In the genomic region with DNA sequence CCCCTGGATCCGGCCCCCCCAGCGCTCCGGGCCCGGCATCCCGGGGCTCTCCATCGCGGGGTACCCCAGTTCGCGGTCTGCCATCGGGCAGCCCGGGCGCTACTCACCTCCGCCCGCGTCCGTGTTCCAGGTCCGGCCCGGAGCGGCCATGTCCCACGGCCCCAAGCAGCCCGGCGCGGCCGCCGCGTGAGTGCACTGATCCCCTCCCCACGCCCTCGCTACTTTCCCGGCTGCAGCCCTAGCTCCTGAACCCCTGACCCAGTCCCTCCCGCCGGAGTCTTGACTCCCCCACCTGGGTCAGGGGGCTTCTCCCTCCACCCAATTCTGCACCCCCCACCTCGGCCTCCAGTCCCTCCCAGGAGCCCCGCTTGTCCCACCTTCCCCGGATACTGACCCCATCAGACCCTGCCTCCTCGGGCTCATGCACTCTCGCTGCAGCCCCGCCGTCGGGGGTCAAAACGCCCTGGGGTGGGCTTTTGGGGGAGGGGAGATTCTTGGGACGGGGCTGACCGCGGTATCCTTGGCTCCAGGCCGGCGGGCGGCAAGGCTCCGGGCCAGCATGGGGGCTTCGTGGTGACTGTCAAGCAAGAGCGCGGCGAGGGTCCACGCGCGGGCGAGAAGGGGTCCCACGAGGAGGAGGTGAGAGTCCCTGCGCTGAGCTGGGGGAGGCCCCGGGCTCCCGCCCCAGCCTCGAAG, we compare ENCODE assay signal across 8 cellular contexts. TPM values are rescaled to one million over a fixed set of nuclear protein-coding genes. Genes with fewer than 3 reads are reported as not detected.
DNase-seq lines count a peak whose midpoint lies in the region; ATAC-seq and TF ChIP-seq lines count a peak whose summit lies in the region.

No MANE protein-coding gene starts in this region.

- TF ChIP-seq CTCF in VCaP (conservative IDR thresholded peaks at IDR 0.05) (no peak), heart left ventricle (IDR thresholded peaks at IDR 0.05) (no peak), gastrocnemius medialis (IDR thresholded peaks at IDR 0.05 in 4 of 5, conservative IDR thresholded peaks at IDR 0.05 in 1 of 5) (no peak), omental fat pad (IDR thresholded peaks at IDR 0.05) (no peak)

- TF ChIP-seq POLR2A in heart left ventricle (IDR thresholded peaks at IDR 0.05) (no peak), gastrocnemius medialis (IDR thresholded peaks at IDR 0.05) (no peak)

- H3K4me3 ChIP-seq in heart left ventricle (peak overlapping the region; percentile 62 to 98 (median 94)), gastrocnemius medialis (peak overlapping the region; percentile 84 to 97 (median 88))

- H3K9me3 ChIP-seq in heart left ventricle (no peaks in the 10 kb centered on the region), gastrocnemius medialis (no peaks in the 10 kb centered on the region)

- ATAC-seq in GM18502 (IDR thresholded peaks at IDR 0.05; ENCODE audit: poor library complexity, unreplicated experiment) (peak; percentile 3), HG02943 (IDR thresholded peaks at IDR 0.05; ENCODE audit: low read depth, unreplicated experiment) (peak; percentile 1), heart left ventricle (peak in 1 of 4 donors; percentile 8), gastrocnemius medialis (peak; percentile 18 to 21), GM19328 (IDR thresholded peaks at IDR 0.05; ENCODE audit: unreplicated experiment) (no peak), omental fat pad (ENCODE audit: low FRiP score) (no peak)

- in situ Hi-C loops in gastrocnemius medialis (cut with MboI; ENCODE audit: low sequenced_read_pairs in 4 of 4): no loop called here

- peaks cover 0 to 9% (median 0%) of the 10 kb centered on the region in 9 donors for H3K36me3 ChIP-seq in heart left ventricle
- no peaks in the 10 kb centered on the region for H3K36me3 ChIP-seq in gastrocnemius medialis

- H3K27ac ChIP-seq in VCaP (peak overlapping the region; percentile 66), heart left ventricle (peak overlapping the region in 11 of 12 donors; percentile 36 to 86 (median 79)), gastrocnemius medialis (peak overlapping the region; percentile 78 to 90 (median 84))

- intact Hi-C loops in heart left ventricle (cut with DNase I): loop anchor here in 2 of 10 donors (2.0 to 5.0 kb wide), 3 partner anchors 17 to 53 kb away; partner anchors contain the start of genes MFSD12 (in 2 of the 2) and CACTIN (in 1 of the 2)
- intact Hi-C loops in gastrocnemius medialis (cut with DNase I; ENCODE audit: low total_unique reads): loop anchor here (2.0 kb wide), 2 partner anchors 53 to 67 kb away; partner anchors contain the start of genes CACTIN and FZR1

- DNase-seq in heart left ventricle (peak in 2 of 5 donors; percentile 55 to 77), gastrocnemius medialis (no peak), DMS79 (lab: John Stamatoyannopoulos, UW) (no peak), omental fat pad (ENCODE audit: low spot score) (no peak)

- no peaks in the 10 kb centered on the region for H3K27me3 ChIP-seq in heart left ventricle
- no peaks in the 10 kb centered on the region for H3K27me3 ChIP-seq in gastrocnemius medialis

- 1 to 2% (median 1%) methylated on average over 17 to 60 of the region's 60 CpGs for WGBS in heart left ventricle, 4 donors

- H3K4me1 ChIP-seq in heart left ventricle (peaks cover 0 to 37% (median 22%) of the 10 kb centered on the region in 12 donors), gastrocnemius medialis (peaks cover 16 to 24% of the 10 kb centered on the region in 2 donors)

RNA-seq across cellular contexts. Expression of gene HMG20B, which starts 0.6 kb away (rescaled TPM):
- total RNA-seq in heart left ventricle: 10 to 100 TPM; 24.8 to 65.6 (median 35.4) TPM
- polyA plus RNA-seq in heart left ventricle: 10 to 100 TPM; 48.8 to 68.6 TPM
- 10 to 100 TPM; 31.4 to 61.1 (median 36.6) TPM for total RNA-seq in gastrocnemius medialis
- 10 to 100 TPM; 60.4 to 95.8 (median 66.5) TPM for total RNA-seq in omental fat pad

RNA-seq across cellular contexts. Expression of gene GIPC3, which starts 12.0 kb away (rescaled TPM):
- total RNA-seq in heart left ventricle: 1 to 10 TPM in 8 of 9 donors, under 1 TPM in 1; 1.00 to 3.3 (median 2.1) TPM
- polyA plus RNA-seq in heart left ventricle: 1 to 10 TPM; 1.2 TPM
- total RNA-seq in gastrocnemius medialis: 1 to 10 TPM in 1 of 4 donors, under 1 TPM in 3; 0.15 to 1.1 (median 0.33) TPM
- 1 to 10 TPM in 2 of 4 donors, under 1 TPM in 2; 0.56 to 3.0 (median 1.0) TPM for total RNA-seq in omental fat pad

RNA-seq across cellular contexts. Expression of gene MFSD12, which starts 15.9 kb away (rescaled TPM):
- total RNA-seq in heart left ventricle (10 to 100 TPM; 15.7 to 62.8 (median 23.4) TPM), gastrocnemius medialis (10 to 100 TPM; 22.3 to 77.3 (median 48.7) TPM), omental fat pad (100 to 1,000 TPM in 1 of 4 donors, 10 to 100 TPM in 3; 27.7 to 127 (median 53.3) TPM)
- 10 to 100 TPM; 19.0 to 51.8 TPM for polyA plus RNA-seq in heart left ventricle

RNA-seq across cellular contexts. Expression of gene TBXA2R, which starts 33.4 kb away (rescaled TPM):
- 1 to 10 TPM; 2.4 to 5.1 (median 2.9) TPM for total RNA-seq in heart left ventricle
- polyA plus RNA-seq in heart left ventricle: 1 to 10 TPM; 1.9 to 2.2 TPM
- total RNA-seq in gastrocnemius medialis: 1 to 10 TPM in 1 of 4 donors, under 1 TPM in 2, not detected in 1; 0.36 to 1.2 (median 0.51) TPM
- 1 to 10 TPM in 2 of 4 donors, under 1 TPM in 2; 0.65 to 1.8 (median 1.1) TPM for total RNA-seq in omental fat pad

RNA-seq across cellular contexts. Expression of gene TEKTIP1, which starts 34.3 kb away (rescaled TPM):
- 1 to 10 TPM in 3 of 9 donors, under 1 TPM in 3, not detected in 3; 0.63 to 1.8 (median 0.93) TPM for total RNA-seq in heart left ventricle
- polyA plus RNA-seq in heart left ventricle: not detected
- total RNA-seq in gastrocnemius medialis: not detected
- total RNA-seq in omental fat pad: 1 to 10 TPM in 1 of 4 donors, not detected in 3; 1.4 TPM

Comparison
In these comparisons a context has a peak if more than half of its experiments do, and no peak if none do; other contexts are left out.
1. ATAC-seq: peak in GM18502 (single experiment), HG02943 (single experiment) and gastrocnemius medialis (2 of 2); none in GM19328 (single experiment) and omental fat pad (single experiment).
2. Peak in every context shown above with its lines, with median percentiles within 50 percentile points of each other: H3K27ac ChIP-seq.